In genomic region chr13:40809471-40809870, GRCh38 we compare ENCODE assay signal across 3 cellular contexts.
"Had no signal": no experiment of that assay in that cellular context is flagged by ENCODE, and none has a peak within 500 bp of the region (broad histone marks: within the 10 kb centered on the region; RNA-seq: fewer than 3 reads in every experiment).

No MANE protein-coding gene starts in this region.

- H3K4me3 ChIP-seq: GM12878 had no signal

- DNase-seq: GDM1, GF-D8 had no signal

- ATAC-seq: GM12878 had no signal
